9 cellular contexts compared by ENCODE assay signal in genomic region chr1:96723372-96723771, GRCh38. TPM values are rescaled to one million over a fixed set of nuclear protein-coding genes. Genes with fewer than 3 reads are reported as not detected.
DNase-seq lines count a peak whose midpoint lies in the region; ATAC-seq, FAIRE-seq and TF ChIP-seq lines count a peak whose summit lies in the region.
"Had no signal": no experiment of that assay in that cellular context is flagged by ENCODE, and none has a peak within 500 bp of the region (broad histone marks: within the 10 kb centered on the region; RNA-seq: fewer than 3 reads in every experiment).

No MANE protein-coding gene starts in this region.

- TF ChIP-seq POLR2A in suprapubic skin (IDR thresholded peaks at IDR 0.05), result no peak
- no peak for TF ChIP-seq POLR2A in prostate gland (IDR thresholded peaks at IDR 0.05)

- H3K27me3 Mint-ChIP-seq in activated CD4-positive, alpha-beta T cell treated with anti-CD3 and anti-CD28 coated beads, Interleukin-2, amount 10 ng/mL, durations not matched to agents 7 days and 5 days, result no peaks in the 10 kb centered on the region

- no peaks in the 10 kb centered on the region for H3K27me3 ChIP-seq in keratinocyte (ENCODE audit: control insufficient read depth, extremely low read depth, insufficient read depth, low read length)
- no peaks in the 10 kb centered on the region for H3K27me3 ChIP-seq in suprapubic skin
- no peaks in the 10 kb centered on the region for H3K27me3 ChIP-seq in prostate gland (replicated peaks; ENCODE audit: insufficient read depth)

- intact Hi-C loops in prostate gland (cut with DNase I), result loop anchor here (10.0 kb wide), 1 partner anchor 189 kb away; no protein-coding TSS in a partner anchor

- 37% methylated on average over 4 of the region's 4 CpGs for WGBS in suprapubic skin
- 28% methylated on average over 4 of the region's 4 CpGs for WGBS in prostate gland

- peak overlapping the region; percentile 88 for H3K4me3 Mint-ChIP-seq in activated CD4-positive, alpha-beta T cell treated with anti-CD3 and anti-CD28 coated beads, Interleukin-2, amount 10 ng/mL, durations not matched to agents 7 days and 5 days

- peaks cover 36% of the 10 kb centered on the region for H3K4me1 Mint-ChIP-seq in activated CD4-positive, alpha-beta T cell treated with anti-CD3 and anti-CD28 coated beads, Interleukin-2, amount 10 ng/mL, durations not matched to agents 7 days and 5 days

- dilution Hi-C loops in keratinocyte (cut with MboI; ENCODE audit: extremely low pct_ligation_motif_present, low sequenced_read_pairs), result no loop called here

- H3K9me3 ChIP-seq in keratinocyte (ENCODE audit: control insufficient read depth, low read depth, low read length), result no peaks in the 10 kb centered on the region
- no peaks in the 10 kb centered on the region for H3K9me3 ChIP-seq in suprapubic skin
- H3K9me3 ChIP-seq in prostate gland, result no peaks in the 10 kb centered on the region

- peak overlapping the region; percentile 90 for H3K9ac ChIP-seq in keratinocyte (ENCODE audit: control insufficient read depth, extremely low read depth, insufficient read depth, low read length)

- ATAC-seq in activated naive CD4-positive, alpha-beta T cell treated with anti-CD3 and anti-CD28 coated beads, Interleukin-2, amount 50 U/mL, for 72 hours, result no peak
- no peak for ATAC-seq in GM19328 (IDR thresholded peaks at IDR 0.05; ENCODE audit: unreplicated experiment)

- POLR2A ChIA-PET in activated CD4-positive, alpha-beta T cell treated with anti-CD3 and anti-CD28 coated beads, Interleukin-2, amount 10 ng/mL, durations not matched to agents 7 days and 5 days (lab: Charles Lee), result no interaction called here

- H3K36me3 Mint-ChIP-seq in activated CD4-positive, alpha-beta T cell treated with anti-CD3 and anti-CD28 coated beads, Interleukin-2, amount 10 ng/mL, durations not matched to agents 7 days and 5 days (ENCODE audit: low read depth), result peaks cover 37% of the 10 kb centered on the region
- H3K36me3 Mint-ChIP-seq in activated naive CD4-positive, alpha-beta T cell treated with anti-CD3 and anti-CD28 coated beads, Interleukin-2, amount 50 U/mL, for 72 hours, result peaks cover 33 to 43% of the 10 kb centered on the region in 2 donors

- no peak overlapping the region for H2AFZ ChIP-seq in keratinocyte (ENCODE audit: control insufficient read depth, low read length)

- no peak for TF ChIP-seq EP300 in suprapubic skin (IDR thresholded peaks at IDR 0.05)

- H3K79me2 ChIP-seq in keratinocyte (ENCODE audit: control insufficient read depth, insufficient read depth, low read length), result peaks cover 59% of the 10 kb centered on the region

- TF ChIP-seq CTCF in keratinocyte (optimal IDR thresholded peaks at IDR 0.05 in 1 of 3, IDR thresholded peaks at IDR 0.05 in 1 of 3, conservative IDR thresholded peaks at IDR 0.05 in 1 of 3; ENCODE audit: extremely low read depth in 1 of 3, insufficient read depth in 2 of 3, low read length in 3 of 3) (no peak), suprapubic skin (IDR thresholded peaks at IDR 0.05) (no peak), prostate gland (IDR thresholded peaks at IDR 0.05) (no peak)

- no peaks in the 10 kb centered on the region for H3K9me1 ChIP-seq in keratinocyte (ENCODE audit: control insufficient read depth, extremely low read depth, insufficient read depth, low read length)

- H3K27ac Mint-ChIP-seq in activated CD4-positive, alpha-beta T cell treated with anti-CD3 and anti-CD28 coated beads, Interleukin-2, amount 10 ng/mL, durations not matched to agents 7 days and 5 days, result peak overlapping the region; percentile 97
- H3K27ac Mint-ChIP-seq in activated naive CD4-positive, alpha-beta T cell treated with anti-CD3 and anti-CD28 coated beads, Interleukin-2, amount 50 U/mL, for 72 hours, result peak overlapping the region; percentile 12 to 96

- H4K20me1 ChIP-seq in keratinocyte (ENCODE audit: control insufficient read depth, extremely low read depth, insufficient read depth, low read length), result no peaks in the 10 kb centered on the region

- CTCF ChIA-PET in activated CD4-positive, alpha-beta T cell treated with anti-CD3 and anti-CD28 coated beads, Interleukin-2, amount 10 ng/mL, durations not matched to agents 7 days and 5 days (lab: Charles Lee), result no interaction called here

- H3K9me3 Mint-ChIP-seq in activated CD4-positive, alpha-beta T cell treated with anti-CD3 and anti-CD28 coated beads, Interleukin-2, amount 10 ng/mL, durations not matched to agents 7 days and 5 days, result peaks cover 1% of the 10 kb centered on the region
- H3K9me3 Mint-ChIP-seq in activated naive CD4-positive, alpha-beta T cell treated with anti-CD3 and anti-CD28 coated beads, Interleukin-2, amount 50 U/mL, for 72 hours, result no peaks in the 10 kb centered on the region

- H3K4me1 ChIP-seq in keratinocyte (ENCODE audit: control insufficient read depth, extremely low read depth, insufficient read depth, low read length) (peaks cover 6% of the 10 kb centered on the region), suprapubic skin (peaks cover 23% of the 10 kb centered on the region), prostate gland (replicated peaks) (no peaks in the 10 kb centered on the region)

- FAIRE-seq in keratinocyte (lab: Jason Lieb, UNC), result no peak

- H3K4me3 ChIP-seq in keratinocyte (ENCODE audit: control insufficient read depth in 2 of 3, extremely low read depth in 1 of 3, insufficient read depth in 2 of 3, low read depth in 1 of 3, low read length in 3 of 3) (peak overlapping the region in 2 of 3 experiments; percentile 68 to 98), suprapubic skin (peak overlapping the region; percentile 88), prostate gland (peak overlapping the region in 1 of 2 donors; percentile 90)

- no peak overlapping the region for H3K27ac ChIP-seq in keratinocyte (ENCODE audit: control insufficient read depth, insufficient read depth, low read length)
- peak overlapping the region; percentile 38 for H3K27ac ChIP-seq in suprapubic skin
- no peak overlapping the region for H3K27ac ChIP-seq in prostate gland

- H3K4me2 ChIP-seq in keratinocyte (ENCODE audit: control insufficient read depth, extremely low read depth, insufficient read depth, low read depth, low read length), result peak overlapping the region; percentile 87

- H3K36me3 ChIP-seq in keratinocyte (ENCODE audit: control insufficient read depth in 2 of 2, extremely low read depth in 1 of 2, insufficient read depth in 2 of 2, low read length in 2 of 2) (peaks cover 0 to 1% of the 10 kb centered on the region in 2 experiments), suprapubic skin (peaks cover 6% of the 10 kb centered on the region), prostate gland (no peaks in the 10 kb centered on the region)

- DNase-seq in activated CD4-positive, alpha-beta T cell treated with anti-CD3 and anti-CD28 coated beads, Interleukin-2, amount 10 ng/mL, durations not matched to agents 7 days and 5 days, result no peak
- no peak for DNase-seq in activated CD4-positive, alpha-beta T cell treated with anti-CD3 and anti-CD28 coated beads, Interleukin-2, amount 50 U/mL, for 48 hours
- no peak for DNase-seq in activated naive CD4-positive, alpha-beta T cell treated with anti-CD3 and anti-CD28 coated beads, Interleukin-2, amount 50 U/mL, for 72 hours (ENCODE audit: low spot score in 2 of 2)
- DNase-seq in keratinocyte (ENCODE audit: low read depth, low spot score), result no peak
- no peak for DNase-seq in suprapubic skin (ENCODE audit: low spot score in 2 of 2)
- no peak for DNase-seq in prostate gland (ENCODE audit: low spot score)
- DNase-seq in hepatic stellate cell (ENCODE audit: low spot score), result no peak
- DNase-seq: activated gamma-delta T cell treated with Interleukin-2 at 50 U/mL for 16 hours had no signal

RNA-seq across cellular contexts. Expression of gene PTBP2, which starts 1.8 kb away (rescaled TPM):
- total RNA-seq in activated CD4-positive, alpha-beta T cell treated with anti-CD3 and anti-CD28 coated beads, Interleukin-2, amount 10 ng/mL, durations not matched to agents 7 days and 5 days, result 10 to 100 TPM; 14.6 to 17.0 TPM
- 10 to 100 TPM; 17.5 to 20.4 TPM for total RNA-seq in activated naive CD4-positive, alpha-beta T cell treated with anti-CD3 and anti-CD28 coated beads, Interleukin-2, amount 50 U/mL, for 72 hours
- 4.9 to 9.5 TPM (median 5.6 TPM) in 3 replicates for polyA plus RNA-seq in keratinocyte
- polyA plus RNA-seq in keratinocyte (2011; ENCODE audit: low read depth), result 2.1 TPM
- 1.5 and 4.7 TPM in 2 replicates for polyA plus RNA-seq in keratinocyte (2011; cell fraction: cytosol; rRNA removed)
- 11.1 and 16.0 TPM in 2 replicates for polyA plus RNA-seq in keratinocyte (2011; cell fraction: nucleus; rRNA removed)
- polyA plus RNA-seq in keratinocyte (2012; ENCODE audit: low replicate concordance), result 4.0 and 4.9 TPM in 2 replicates
- 3.9 to 19.8 TPM (median 7.3 TPM) in 3 replicates for polyA minus RNA-seq in keratinocyte
- polyA minus RNA-seq in keratinocyte (2011; cell fraction: cytosol; rRNA and poly(A)+ RNA removed), result 1.5 TPM
- polyA minus RNA-seq in keratinocyte (2011; cell fraction: nucleus; rRNA and poly(A)+ RNA removed), result 12.5 and 28.4 TPM in 2 replicates
- total RNA-seq in suprapubic skin (10 to 100 TPM in 3 of 4 donors, 1 to 10 TPM in 1; 9.8 to 66.5 (median 23.2) TPM), prostate gland (10 to 100 TPM; 22.0 to 78.8 TPM)
